10 cellular contexts compared by ENCODE assay signal in the genomic region with DNA sequence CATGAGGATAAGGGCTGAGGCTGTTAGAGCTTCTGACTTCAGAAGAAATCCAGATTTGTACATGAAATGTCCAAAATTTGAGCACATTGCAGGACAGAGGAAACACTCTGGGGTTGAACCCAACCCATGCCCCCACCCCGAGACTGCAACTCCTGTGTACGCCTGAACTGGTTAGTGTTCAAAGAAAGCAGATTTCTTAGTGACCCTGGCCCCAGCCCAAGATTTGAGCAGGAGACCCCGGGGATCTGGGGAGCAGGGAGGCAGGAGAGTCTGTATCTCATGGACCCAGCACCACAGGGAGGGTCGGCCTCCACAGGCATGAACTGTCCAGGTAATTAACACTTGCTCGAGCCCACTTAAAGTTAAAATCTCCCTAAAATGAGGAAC.
DNase-seq lines count a peak whose midpoint lies in the region; ATAC-seq and TF ChIP-seq lines count a peak whose summit lies in the region.
"Had no signal": no experiment of that assay in that cellular context is flagged by ENCODE, and none has a peak within 500 bp of the region (broad histone marks: within the 10 kb centered on the region; RNA-seq: fewer than 3 reads in every experiment).

No MANE protein-coding gene starts in this region.

- TF ChIP-seq CTCF in 22Rv1 (IDR thresholded peaks at IDR 0.05) (no peak), RWPE2 (IDR thresholded peaks at IDR 0.05; ENCODE audit: poor library complexity, severe bottlenecking) (no peak), foreskin fibroblast (IDR thresholded peaks at IDR 0.05; ENCODE audit: low read depth, low read length) (no peak), osteoblast (IDR thresholded peaks at IDR 0.05; ENCODE audit: extremely low read depth, low read depth, low read length) (no peak)

- H2AFZ ChIP-seq in osteoblast (ENCODE audit: low read length), result no peak overlapping the region

- H4K20me1 ChIP-seq in osteoblast (ENCODE audit: insufficient read depth, low read length), result no peaks in the 10 kb centered on the region

- peak overlapping the region; percentile 100 for H3K27ac ChIP-seq in 22Rv1
- peak overlapping the region; percentile 87 for H3K27ac ChIP-seq in RWPE2 (ENCODE audit: poor library complexity, severe bottlenecking)
- no peak overlapping the region for H3K27ac ChIP-seq in osteoblast (ENCODE audit: low read depth, low read length)

- peak overlapping the region; percentile 95 for H3K4me2 ChIP-seq in osteoblast (ENCODE audit: insufficient read depth, low read length)

- H3K4me3 ChIP-seq in RWPE2 (ENCODE audit: severe bottlenecking) (no peak overlapping the region), foreskin fibroblast (ENCODE audit: low read depth in 1 of 2, low read length in 2 of 2) (peak overlapping the region; percentile 69 to 70), osteoblast (ENCODE audit: insufficient read depth, low read length) (peak overlapping the region; percentile 80)

- H3K36me3 ChIP-seq in RWPE2 (ENCODE audit: low read depth) (no peaks in the 10 kb centered on the region), osteoblast (ENCODE audit: insufficient read depth, low read length) (peaks cover 11% of the 10 kb centered on the region)

- H3K4me1 ChIP-seq in RWPE2 (ENCODE audit: insufficient read depth, poor library complexity, severe bottlenecking), result peaks cover 36% of the 10 kb centered on the region
- peaks cover 32% of the 10 kb centered on the region for H3K4me1 ChIP-seq in osteoblast (ENCODE audit: insufficient read depth, low read length)

- H3K79me2 ChIP-seq in osteoblast (ENCODE audit: insufficient read depth, low read length), result peaks cover 94% of the 10 kb centered on the region

- no peak for ATAC-seq in RWPE2 (ENCODE audit: low read depth)
- no peak for ATAC-seq in GM18868 (IDR thresholded peaks at IDR 0.05; ENCODE audit: unreplicated experiment)
- no peak for ATAC-seq in stimulated activated naive CD8-positive, alpha-beta T cell treated with anti-CD3 and anti-CD28 coated beads, Interleukin-15, Interleukin-2, amounts not matched to agents 100 U/mL and 50 U/mL, for 24 hours

- H3K9me3 ChIP-seq in RWPE2 (ENCODE audit: severe bottlenecking), result no peaks in the 10 kb centered on the region
- no peaks in the 10 kb centered on the region for H3K9me3 ChIP-seq in osteoblast (ENCODE audit: low read depth, low read length)

- no peaks in the 10 kb centered on the region for H3K27me3 ChIP-seq in RWPE2 (ENCODE audit: insufficient read depth, poor library complexity, severe bottlenecking)
- no peaks in the 10 kb centered on the region for H3K27me3 ChIP-seq in osteoblast (ENCODE audit: insufficient read depth, low read length)

- DNase-seq in RWPE2 (ENCODE audit: low spot score), result peak; percentile 35
- DNase-seq in foreskin fibroblast, result no peak
- DNase-seq in osteoblast (ENCODE audit: insufficient read length, low spot score, missing footprints), result peak; percentile 62
- no peak for DNase-seq in stimulated activated naive CD8-positive, alpha-beta T cell treated with anti-CD3 and anti-CD28 coated beads, Interleukin-15, Interleukin-2, amounts not matched to agents 100 U/mL and 50 U/mL, for 24 hours
- DNase-seq in DMS79 treated with DMSO at 0.1 percent for 48 hours (lab: John Stamatoyannopoulos, UW), result no peak
- no peak for DNase-seq in NCI-H2227 (lab: John Stamatoyannopoulos, UW; ENCODE audit: unreplicated experiment)
- DNase-seq: activated CD4-positive, alpha-beta T cell treated with anti-CD3 and anti-CD28 coated beads, Interleukin-2, amount 50 U/mL, for 4 hours; SHP77 had no signal

Comparison
In these comparisons a context has a peak if more than half of its experiments do, and no peak if none do; other contexts are left out.
1. DNase-seq: peak in RWPE2 (single experiment) and osteoblast (single experiment); none in foreskin fibroblast (0 of 2), stimulated activated naive CD8-positive, alpha-beta T cell treated with anti-CD3 and anti-CD28 coated beads, Interleukin-15, Interleukin-2, amounts not matched to agents 100 U/mL and 50 U/mL, for 24 hours (single experiment), DMS79 treated with DMSO at 0.1 percent for 48 hours (single experiment) and NCI-H2227 (single experiment).